12 cellular contexts compared by ENCODE assay signal in genomic region chr22:24954114-24954463, GRCh38. TPM values are rescaled to one million over a fixed set of nuclear protein-coding genes. Genes with fewer than 3 reads are reported as not detected.
DNase-seq lines count a peak whose midpoint lies in the region; ATAC-seq, FAIRE-seq and TF ChIP-seq lines count a peak whose summit lies in the region.
"Had no signal": no experiment of that assay in that cellular context is flagged by ENCODE, and none has a peak within 500 bp of the region (broad histone marks: within the 10 kb centered on the region; RNA-seq: fewer than 3 reads in every experiment).

No MANE protein-coding gene starts in this region.

- H3K36me3 ChIP-seq in RWPE2 (ENCODE audit: low read depth), result peaks cover 13% of the 10 kb centered on the region
- no peaks in the 10 kb centered on the region for H3K36me3 ChIP-seq in pancreas
- H3K36me3 ChIP-seq: neutrophil had no signal

- intact Hi-C loops in pancreas (cut with DNase I), result loop anchor here in 2 of 3 donors (5.0 kb wide), 2 partner anchors 93 to 98 kb away; no protein-coding TSS in a partner anchor

- peak overlapping the region; percentile 87 for H3K4me3 ChIP-seq in RWPE2 (ENCODE audit: severe bottlenecking)
- H3K4me3 ChIP-seq in pancreas, result peak overlapping the region in 3 of 4 donors; percentile 68 to 70 (median 68)
- H3K4me3 ChIP-seq: SK-N-MC had no signal

- no peaks in the 10 kb centered on the region for H3K27me3 ChIP-seq in RWPE2 (ENCODE audit: insufficient read depth, poor library complexity, severe bottlenecking)
- H3K27me3 ChIP-seq in pancreas, result no peaks in the 10 kb centered on the region

- no peak for ATAC-seq in RWPE2 (ENCODE audit: low read depth)
- ATAC-seq in pancreas, result no peak

- peak overlapping the region; percentile 89 for H3K27ac ChIP-seq in RWPE2 (ENCODE audit: poor library complexity, severe bottlenecking)
- peak overlapping the region; percentile 57 to 89 (median 82) for H3K27ac ChIP-seq in pancreas
- H3K27ac ChIP-seq: neutrophil, SK-N-MC had no signal

- H3K4me1 ChIP-seq in RWPE2 (ENCODE audit: insufficient read depth, poor library complexity, severe bottlenecking) (peaks cover 39% of the 10 kb centered on the region), pancreas (peaks cover 4 to 20% (median 14%) of the 10 kb centered on the region in 3 donors)

- FAIRE-seq in pancreas (lab: Jason Lieb, UNC), result no peak

- in situ Hi-C loops in Caki2 (cut with HindIII; ENCODE audit: low pct_unique_long_range_greater_than_20kb, low sequenced_read_pairs), result no loop called here

- WGBS in pancreas, 2 donors, result 14 to 18% methylated on average over 4 of the region's 4 CpGs

- no peaks in the 10 kb centered on the region for H3K9me3 ChIP-seq in RWPE2 (ENCODE audit: severe bottlenecking)
- H3K9me3 ChIP-seq in pancreas, result no peaks in the 10 kb centered on the region
- H3K9me3 ChIP-seq: neutrophil had no signal

- DNase-seq in Caki2 (ENCODE audit: low read depth), result peak; percentile 46
- DNase-seq in RWPE2 (ENCODE audit: low spot score), result no peak
- DNase-seq in glomerular visceral epithelial cell (ENCODE audit: extremely low spot score), result peak; percentile 82
- DNase-seq in pancreas, result no peak
- DNase-seq in COLO829 (ENCODE audit: low spot score), result no peak
- no peak for DNase-seq in stimulated activated CD4-positive, alpha-beta T cell treated with anti-CD3 and anti-CD28 coated beads, Interleukin-4, amount 100 ng/mL, for 4 hours
- DNase-seq in stimulated activated CD4-positive, alpha-beta T cell treated with anti-CD3 and anti-CD28 coated beads, Interleukin-4, amount 100 ng/mL, for 1 hour, result no peak
- no peak for DNase-seq in stimulated activated CD4-positive, alpha-beta T cell treated with anti-CD3 and anti-CD28 coated beads, Interleukin-12 subunit alpha, Interleukin-12 subunit beta, amount 100 ng/mL, for 4 hours
- DNase-seq: HCEC 1CT had no signal

- TF ChIP-seq CTCF in RWPE2 (IDR thresholded peaks at IDR 0.05; ENCODE audit: poor library complexity, severe bottlenecking) (no peak), pancreas (IDR thresholded peaks at IDR 0.05) (no peak)

RNA-seq across cellular contexts. Expression of gene KIAA1671, which starts 1.6 kb away (rescaled TPM):
- 8.1 and 11.7 TPM in 2 replicates for total RNA-seq in Caki2 (2014; rRNA removed; shearing (Covaris generic); ENCODE audit: low replicate concordance)
- 10 to 100 TPM; 17.5 to 28.8 (median 20.4) TPM for total RNA-seq in pancreas
- polyA plus RNA-seq in pancreas, result 10 to 100 TPM in 1 of 2 donors, 1 to 10 TPM in 1; 8.3 to 12.8 TPM

RNA-seq across cellular contexts. Expression of gene LHFPL7, which starts 7.6 kb away (rescaled TPM):
- not detected in 2 replicates for total RNA-seq in Caki2 (2014; rRNA removed; shearing (Covaris generic); ENCODE audit: low replicate concordance)
- total RNA-seq in pancreas, result not detected
- not detected for polyA plus RNA-seq in pancreas
- total RNA-seq: temporal lobe had no signal

Comparison
In these comparisons a context has a peak if more than half of its experiments do, and no peak if none do; other contexts are left out.
1. DNase-seq: peak in Caki2 (single experiment) and glomerular visceral epithelial cell (single experiment); none in RWPE2 (single experiment), pancreas (0 of 6), COLO829 (single experiment), stimulated activated CD4-positive, alpha-beta T cell treated with anti-CD3 and anti-CD28 coated beads, Interleukin-4, amount 100 ng/mL, for 4 hours (0 of 2), stimulated activated CD4-positive, alpha-beta T cell treated with anti-CD3 and anti-CD28 coated beads, Interleukin-4, amount 100 ng/mL, for 1 hour (single experiment) and stimulated activated CD4-positive, alpha-beta T cell treated with anti-CD3 and anti-CD28 coated beads, Interleukin-12 subunit alpha, Interleukin-12 subunit beta, amount 100 ng/mL, for 4 hours (single experiment).